In genomic region chr1:166980818-166981217, GRCh38 we compare ENCODE assay signal across 32 cellular contexts. TPM values are rescaled to one million over a fixed set of nuclear protein-coding genes. Genes with fewer than 3 reads are reported as not detected.
DNase-seq lines count a peak whose midpoint lies in the region; ATAC-seq, FAIRE-seq and TF ChIP-seq lines count a peak whose summit lies in the region.
"Had no signal": no experiment of that assay in that cellular context is flagged by ENCODE, and none has a peak within 500 bp of the region (broad histone marks: within the 10 kb centered on the region; RNA-seq: fewer than 3 reads in every experiment).

No MANE protein-coding gene starts in this region.

- intact Hi-C loops in PC-3 (cut with micrococcal nuclease), result no loop called here
- intact Hi-C loops in CD4-positive, alpha-beta T cell (cut with DNase I, micrococcal nuclease), result no loop called here
- intact Hi-C loops in right cardiac atrium (cut with DNase I), result no loop called here
- intact Hi-C loops in kidney (cut with DNase I), result no loop called here

- H3K9me3 Mint-ChIP-seq in CD4-positive, alpha-beta T cell, result no peaks in the 10 kb centered on the region
- H3K9me3 Mint-ChIP-seq: activated naive CD4-positive, alpha-beta T cell treated with anti-CD3 and anti-CD28 coated beads for 36 hours; activated T-cell treated with anti-CD3 and anti-CD28 coated beads, Interleukin-2, amount 50 U/mL, for 4 hours; natural killer cell had no signal

- peaks cover 59% of the 10 kb centered on the region for H3K27me3 ChIP-seq in PC-3 (ENCODE audit: low read length)
- no peaks in the 10 kb centered on the region for H3K27me3 ChIP-seq in CD4-positive, alpha-beta T cell (ENCODE audit: control insufficient read depth, insufficient read depth, low read length)
- H3K27me3 ChIP-seq in right cardiac atrium (ENCODE audit: control insufficient read depth, insufficient read depth), result no peaks in the 10 kb centered on the region
- H3K27me3 ChIP-seq: ovary, sigmoid colon, SJCRH30 had no signal

- no peak for FAIRE-seq in kidney (lab: Jason Lieb, UNC)
- FAIRE-seq: endometrium, GM18507, H54 had no signal

- no peaks in the 10 kb centered on the region for H3K9me3 ChIP-seq in HEK293 (ENCODE audit: control insufficient read depth, insufficient read depth, low read depth, low read length)
- no peaks in the 10 kb centered on the region for H3K9me3 ChIP-seq in PC-3 (ENCODE audit: low read length)
- H3K9me3 ChIP-seq in CD4-positive, alpha-beta T cell (ENCODE audit: control insufficient read depth, low read length), result no peaks in the 10 kb centered on the region
- H3K9me3 ChIP-seq in right cardiac atrium (ENCODE audit: control insufficient read depth, low read length), result no peaks in the 10 kb centered on the region
- H3K9me3 ChIP-seq in kidney (ENCODE audit: control insufficient read depth in 1 of 2, low read length in 2 of 2), result no peaks in the 10 kb centered on the region
- H3K9me3 ChIP-seq: sigmoid colon, SJCRH30, upper lobe of left lung had no signal

- peaks cover 7% of the 10 kb centered on the region for H3K4me1 Mint-ChIP-seq in CD4-positive, alpha-beta T cell (ENCODE audit: low read depth)

- no peak for ATAC-seq in PC-3
- ATAC-seq in CD4-positive, alpha-beta T cell (ENCODE audit: poor library complexity), result no peak
- no peak for ATAC-seq in right cardiac atrium
- ATAC-seq: activated T-cell treated with anti-CD3 and anti-CD28 coated beads, Interleukin-2, amount 50 U/mL, for 4 hours; left colon; natural killer cell; T-cell had no signal

- H2AFZ ChIP-seq in PC-3 (ENCODE audit: low read length), result no peak overlapping the region

- no peak for TF ChIP-seq CTCF in HEK293 (tag by site-specific recombination; IDR thresholded peaks at IDR 0.05)
- TF ChIP-seq CTCF in PC-3 (conservative IDR thresholded peaks at IDR 0.05; ENCODE audit: low read depth, low read length), result no peak
- TF ChIP-seq CTCF in CD4-positive, alpha-beta T cell (IDR thresholded peaks at IDR 0.05), result no peak
- no peak for TF ChIP-seq CTCF in kidney (IDR thresholded peaks at IDR 0.05; ENCODE audit: borderline replicate concordance, extremely low read depth, insufficient read depth)

- H3F3A ChIP-seq in PC-3 (ENCODE audit: low read length, unreplicated experiment), result no peaks in the 10 kb centered on the region

- H3K27me3 Mint-ChIP-seq in CD4-positive, alpha-beta T cell, result peaks cover 16% of the 10 kb centered on the region

- no peak overlapping the region for H3K27ac ChIP-seq in HEK293 (ENCODE audit: extremely low read depth, low read depth, low read length)
- no peak overlapping the region for H3K27ac ChIP-seq in PC-3 (ENCODE audit: low read length)
- no peak overlapping the region for H3K27ac ChIP-seq in CD4-positive, alpha-beta T cell (ENCODE audit: low read depth, low read length)
- H3K27ac ChIP-seq in right cardiac atrium (ENCODE audit: low read length), result no peak overlapping the region
- no peak overlapping the region for H3K27ac ChIP-seq in kidney (ENCODE audit: low read depth in 2 of 2, low read length in 2 of 2)
- H3K27ac ChIP-seq: ovary, sigmoid colon, SJCRH30, upper lobe of left lung had no signal

- H3K4me3 ChIP-seq in HEK293 (ENCODE audit: low read depth, low read length), result no peak overlapping the region
- no peak overlapping the region for H3K4me3 ChIP-seq in PC-3 (ENCODE audit: low read length)
- no peak overlapping the region for H3K4me3 ChIP-seq in right cardiac atrium (ENCODE audit: low read length)
- H3K4me3 ChIP-seq in kidney (ENCODE audit: low read length in 2 of 2), result no peak overlapping the region
- H3K4me3 ChIP-seq: ovary, sigmoid colon, SJCRH30, upper lobe of left lung had no signal

- POLR2A ChIA-PET in HEK293 (lab: Yijun Ruan, JAX), result no interaction called here
- POLR2A ChIA-PET in PC-3 (lab: Charles Lee; ENCODE audit: unreplicated experiment), result no interaction called here
- POLR2A ChIA-PET in CD4-positive, alpha-beta T cell (lab: Charles Lee), result no interaction called here

- CTCF ChIA-PET in HEK293 (lab: Yijun Ruan, JAX) (interaction anchor here (1.0 to 1.6 kb wide), 2 partner anchors 72 to 78 kb away, joined by 3 to 5 read pairs; no protein-coding TSS in a partner anchor), PC-3 (lab: Charles Lee) (no interaction called here)
- CTCF ChIA-PET in CD4-positive, alpha-beta T cell (lab: Charles Lee), result no interaction called here

- no peaks in the 10 kb centered on the region for H3K36me3 Mint-ChIP-seq in CD4-positive, alpha-beta T cell (ENCODE audit: low read depth)
- H3K36me3 Mint-ChIP-seq: natural killer cell, T-cell had no signal

- H3K9ac ChIP-seq in PC-3 (ENCODE audit: low read length) (no peak overlapping the region), kidney (ENCODE audit: low read length in 2 of 2) (no peak overlapping the region)

- no peak overlapping the region for H3K4me3 Mint-ChIP-seq in CD4-positive, alpha-beta T cell
- H3K4me3 Mint-ChIP-seq: activated naive CD4-positive, alpha-beta T cell treated with anti-CD3 and anti-CD28 coated beads for 36 hours; activated T-cell treated with anti-CD3 and anti-CD28 coated beads, Interleukin-2, amount 50 U/mL, for 4 hours; B cell; natural killer cell; T-cell had no signal

- no TSS peak for BruUV-seq in PC-3 (replicated peaks; lab: Mats Ljungman, UMichigan)

- H3K79me2 ChIP-seq in PC-3 (ENCODE audit: low read length), result no peaks in the 10 kb centered on the region

- peak; percentile 2 for DNase-seq in NCI-H1092 treated with DMSO at 0.1 percent for 48 hours (lab: John Stamatoyannopoulos, UW)
- DNase-seq in NCI-H1092 (lab: John Stamatoyannopoulos, UW), result no peak
- DNase-seq in PC-3, result peak; percentile 15
- peak; percentile 53 for DNase-seq in kidney glomerular epithelial cell (lab: John Stamatoyannopoulos, UW)
- no peak for DNase-seq in CD4-positive, alpha-beta T cell
- no peak for DNase-seq in right cardiac atrium
- DNase-seq in kidney, result no peak
- DNase-seq: 8988T; activated CD4-positive, alpha-beta T cell treated with anti-CD3 and anti-CD28 coated beads for 1 hour; activated CD8-positive, alpha-beta memory T cell treated with anti-CD3 and anti-CD28 coated beads for 24 hours; activated naive CD4-positive, alpha-beta T cell treated with anti-CD3 and anti-CD28 coated beads for 36 hours; activated T-cell treated with anti-CD3 and anti-CD28 coated beads, Interleukin-2, amount 50 U/mL, for 4 hours; amniotic stem cell; cortex of kidney; glutamatergic neuron; left colon; midbrain; natural killer cell; NCI-H1930; NCI-H524 treated with DMSO at 0.1 percent for 48 hours; ovary; sigmoid colon; SJCRH30; stimulated activated CD4-positive, alpha-beta T cell treated with anti-CD3 and anti-CD28 coated beads, Interleukin-15, amount 100 ng/mL, for 24 hours; stimulated activated CD8-positive, alpha-beta memory T cell treated with anti-CD3 and anti-CD28 coated beads, Interleukin-4, amount 100 ng/mL, for 48 hours; T-cell; upper lobe of left lung had no signal

- H3K4me2 ChIP-seq in PC-3 (ENCODE audit: low read length), result no peak overlapping the region

- no peaks in the 10 kb centered on the region for H3K9me2 ChIP-seq in PC-3 (replicated peaks; ENCODE audit: low read length)

- H3K4me1 ChIP-seq in HEK293 (ENCODE audit: control insufficient read depth, insufficient read depth, low read length) (peaks cover 3% of the 10 kb centered on the region; the same call in 1 of the 2 replicates), PC-3 (ENCODE audit: insufficient read depth, low read length) (no peaks in the 10 kb centered on the region), right cardiac atrium (ENCODE audit: control insufficient read depth, insufficient read depth, low read length) (no peaks in the 10 kb centered on the region), kidney (ENCODE audit: control insufficient read depth in 1 of 2, insufficient read depth in 1 of 2, low read depth in 1 of 2, low read length in 2 of 2) (peaks cover 0 to 3% of the 10 kb centered on the region in 2 donors)
- H3K4me1 ChIP-seq: SJCRH30 had no signal

- H3K27ac Mint-ChIP-seq in CD4-positive, alpha-beta T cell, result no peak overlapping the region
- H3K27ac Mint-ChIP-seq: activated naive CD4-positive, alpha-beta T cell treated with anti-CD3 and anti-CD28 coated beads for 36 hours; B cell; natural killer cell; T-cell had no signal

- H4K20me1 ChIP-seq in PC-3 (ENCODE audit: low read length), result 0 out of 2 replicates have a peak, but pooled peaks cover 4% of the 10 kb centered on the region

- no peaks in the 10 kb centered on the region for H3K36me3 ChIP-seq in HEK293 (ENCODE audit: control insufficient read depth in 2 of 2, insufficient read depth in 1 of 2, low read length in 2 of 2)
- no peaks in the 10 kb centered on the region for H3K36me3 ChIP-seq in PC-3 (ENCODE audit: low read depth, low read length)
- H3K36me3 ChIP-seq in kidney (ENCODE audit: control insufficient read depth in 1 of 2, insufficient read depth in 2 of 2, low read length in 2 of 2), result no peaks in the 10 kb centered on the region
- H3K36me3 ChIP-seq: ovary, sigmoid colon, SJCRH30, upper lobe of left lung had no signal

- 85% methylated on average over 3 of the region's 3 CpGs for WGBS in right cardiac atrium

TF ChIP-seq in HEK293, 187 proteins besides CTCF, POLR2A, EP300 and RAD21 (continues in another document):
- TF ChIP-seq ZNF629 (tag by site-specific recombination; IDR thresholded peaks at IDR 0.05), result peak; percentile 74
- 0 out of 2 replicates have a peak, but pooled peaks have one; percentile 31 for TF ChIP-seq ZBTB17 (tag by site-specific recombination; IDR thresholded peaks at IDR 0.05)
- TF ChIP-seq ATF2 (tag by site-specific recombination; IDR thresholded peaks at IDR 0.05; ENCODE audit: low read depth), result peak; percentile 68
- TF ChIP-seq SP3 (tag by site-specific recombination; IDR thresholded peaks at IDR 0.05), result no peak
- peak; percentile 94 for TF ChIP-seq ZNF600 (tag by site-specific recombination; IDR thresholded peaks at IDR 0.05)

RNA-seq across cellular contexts. Expression of gene ILDR2, which starts 5.5 kb away (rescaled TPM):
- under 0.01 TPM in 1 of 2 replicates, not detected in the other for total RNA-seq in PC-3 (2014; rRNA removed)
- total RNA-seq in CD4-positive, alpha-beta T cell, result under 1 TPM; 0.47 to 0.67 TPM
- total RNA-seq in right cardiac atrium, result 10 to 100 TPM in 1 of 4 donors, 1 to 10 TPM in 3; 3.3 to 13.7 (median 4.4) TPM
- polyA plus RNA-seq in right cardiac atrium, result 0.95 TPM
- 5.9 TPM for total RNA-seq in kidney
- polyA plus RNA-seq in kidney (ENCODE audit: insufficient read depth, low read depth, low replicate concordance), result 1.5 TPM
- total RNA-seq: B cell had no signal

RNA-seq across cellular contexts. Expression of gene MAEL, which starts 8.3 kb away (rescaled TPM):
- total RNA-seq in PC-3 (2014; rRNA removed) (not detected in 2 replicates), right cardiac atrium (1 to 10 TPM; 3.2 to 7.5 (median 5.2) TPM), kidney (0.54 TPM)
- not detected for total RNA-seq in CD4-positive, alpha-beta T cell
- polyA plus RNA-seq in right cardiac atrium (3.9 TPM), kidney (ENCODE audit: insufficient read depth, low read depth, low replicate concordance) (2.2 TPM)
- total RNA-seq: B cell, left colon, SJCRH30, T-cell, upper lobe of left lung had no signal

Comparison
In these comparisons a context has a peak if more than half of its experiments do, and no peak if none do; other contexts are left out.
1. DNase-seq: peak in NCI-H1092 treated with DMSO at 0.1 percent for 48 hours (single experiment), PC-3 (single experiment) and kidney glomerular epithelial cell (single experiment); none in NCI-H1092 (single experiment), CD4-positive, alpha-beta T cell (0 of 10), right cardiac atrium (0 of 3) and kidney (single experiment).